In genomic region chr11:69892986-69893555, GRCh38 we compare ENCODE assay signal across 15 cellular contexts.
DNase-seq lines count a peak whose midpoint lies in the region; ATAC-seq and TF ChIP-seq lines count a peak whose summit lies in the region.
"Had no signal": no experiment of that assay in that cellular context is flagged by ENCODE, and none has a peak within 500 bp of the region (broad histone marks: within the 10 kb centered on the region; RNA-seq: fewer than 3 reads in every experiment).

No MANE protein-coding gene starts in this region.

- H3K9me2 ChIP-seq in GM23338 (ENCODE audit: insufficient read depth): no peaks in the 10 kb centered on the region
- no peaks in the 10 kb centered on the region for H3K9me2 ChIP-seq in SK-N-SH

- WGBS in SK-N-SH (ENCODE audit: low lambda C conversion rate): 32% methylated on average over 8 of the region's 11 CpGs
- 21% methylated on average over 5 of the region's 11 CpGs for WGBS in right lobe of liver (ENCODE audit: insufficient coverage, low coverage, low lambda C conversion rate, missing lambda C conversion rate)

- H3F3A ChIP-seq in GM23338 (replicated peaks; ENCODE audit: low read depth) (no peaks in the 10 kb centered on the region), SK-N-SH (replicated peaks; ENCODE audit: insufficient read depth) (no peaks in the 10 kb centered on the region)

- no peaks in the 10 kb centered on the region for H3K36me3 Mint-ChIP-seq in GM23338 (ENCODE audit: low read depth)

- POLR2A ChIA-PET in SK-N-SH (lab: Yijun Ruan, JAX): interaction anchor here (0.7 to 1.3 kb wide), 3 partner anchors 12 to 16 kb away, joined by 3 to 7 read pairs (median 5); no protein-coding TSS in a partner anchor

- DNase-seq in BE2C (peak; percentile 91), GM23338 (ENCODE audit: low spot score) (no peak), SK-N-SH (peak; percentile 88), right lobe of liver (peak in 2 of 3 donors; percentile 70 to 72), ureter (ENCODE audit: low spot score) (no peak), foreskin fibroblast (no peak)
- DNase-seq: activated naive CD4-positive, alpha-beta T cell; effector memory CD8-positive, alpha-beta T cell; foreskin keratinocyte; NCI-H2029; stimulated activated CD4-positive, alpha-beta T cell treated with anti-CD3 and anti-CD28 coated beads, Interleukin-12 subunit alpha, Interleukin-12 subunit beta, amount 100 ng/mL, for 4 hours; stimulated activated naive CD8-positive, alpha-beta T cell treated with anti-CD3 and anti-CD28 coated beads, Interleukin-15, amount 100 ng/mL, for 72 hours had no signal

- intact Hi-C loops in right lobe of liver (cut with DNase I): no loop called here

- TF ChIP-seq CTCF in BE2C (IDR thresholded peaks at IDR 0.05; ENCODE audit: low read depth, low read length) (no peak), GM23338 (conservative IDR thresholded peaks at IDR 0.05; ENCODE audit: low read depth in 2 of 2) (no peak), SK-N-SH (IDR thresholded peaks at IDR 0.05) (no peak), right lobe of liver (IDR thresholded peaks at IDR 0.05) (no peak), foreskin fibroblast (IDR thresholded peaks at IDR 0.05; ENCODE audit: low read depth, low read length) (no peak)

- H3K36me3 ChIP-seq in BE2C: no peaks in the 10 kb centered on the region
- H3K36me3 ChIP-seq in GM23338 (ENCODE audit: insufficient read depth): no peaks in the 10 kb centered on the region
- no peaks in the 10 kb centered on the region for H3K36me3 ChIP-seq in SK-N-SH (replicated peaks in 1 of 2; ENCODE audit: control insufficient read depth in 1 of 2, insufficient read depth in 2 of 2, low read length in 1 of 2)
- no peaks in the 10 kb centered on the region for H3K36me3 ChIP-seq in right lobe of liver

- H3K4me3 ChIP-seq in BE2C (ENCODE audit: low read depth, low read length): peak overlapping the region; percentile 37
- no peak overlapping the region for H3K4me3 ChIP-seq in GM23338
- no peak overlapping the region; a peak in 1 of 4 replicates for H3K4me3 ChIP-seq in SK-N-SH (ENCODE audit: low read depth in 2 of 2, low read length in 1 of 2)
- no peak overlapping the region for H3K4me3 ChIP-seq in right lobe of liver
- no peak overlapping the region for H3K4me3 ChIP-seq in foreskin fibroblast (ENCODE audit: low read depth in 1 of 2, low read length in 2 of 2)
- H3K4me3 ChIP-seq: GM12878 had no signal

- H3K9me3 ChIP-seq in BE2C: no peaks in the 10 kb centered on the region
- no peaks in the 10 kb centered on the region for H3K9me3 ChIP-seq in SK-N-SH
- H3K9me3 ChIP-seq in right lobe of liver: no peaks in the 10 kb centered on the region

- H3K27me3 ChIP-seq in BE2C (no peaks in the 10 kb centered on the region), GM23338 (ENCODE audit: insufficient read depth) (peaks cover 11% of the 10 kb centered on the region; the same call in 1 of the 2 replicates), SK-N-SH (ENCODE audit: insufficient read depth) (peaks cover 23% of the 10 kb centered on the region; the same call in 1 of the 2 replicates), right lobe of liver (no peaks in the 10 kb centered on the region)

- peak in 1 of 2 experiments; percentile 67; a peak in 1 of 4 replicates for TF ChIP-seq EP300 in SK-N-SH (IDR thresholded peaks at IDR 0.05; ENCODE audit: borderline replicate concordance in 1 of 2, low read depth in 1 of 2, low read length in 1 of 2)

- H3K4me2 ChIP-seq in GM23338: no peak overlapping the region; the same call in 1 of the 2 replicates
- H3K4me2 ChIP-seq in SK-N-SH: no peak overlapping the region

- no peaks in the 10 kb centered on the region for H4K20me1 ChIP-seq in GM23338 (replicated peaks; ENCODE audit: insufficient read depth)
- no peaks in the 10 kb centered on the region for H4K20me1 ChIP-seq in SK-N-SH (ENCODE audit: insufficient read depth)

- H3K27ac Mint-ChIP-seq in GM23338: no peak overlapping the region
- H3K27ac Mint-ChIP-seq: effector memory CD8-positive, alpha-beta T cell had no signal

- ATAC-seq in GM23338: no peak
- peak; percentile 29 to 60 (median 37) for ATAC-seq in right lobe of liver
- ATAC-seq in GM19351 (IDR thresholded peaks at IDR 0.05; ENCODE audit: unreplicated experiment): no peak
- no peak for ATAC-seq in GM19324 (IDR thresholded peaks at IDR 0.05; ENCODE audit: low FRiP score, unreplicated experiment)
- ATAC-seq: effector memory CD8-positive, alpha-beta T cell; foreskin keratinocyte; GM12878; stimulated activated naive CD8-positive, alpha-beta T cell treated with anti-CD3 and anti-CD28 coated beads, Interleukin-15, amount 100 ng/mL, for 72 hours had no signal

- CTCF ChIA-PET in SK-N-SH (lab: Yijun Ruan, JAX): interaction anchor here (0.9 to 13.3 kb wide), 13 partner anchors 10 to 791 kb away, joined by 3 to 249 read pairs (median 5); no protein-coding TSS in a partner anchor

- H3K4me3 Mint-ChIP-seq in GM23338: peak overlapping the region; percentile 55; the same call in 2 of the 3 replicates
- H3K4me3 Mint-ChIP-seq: effector memory CD8-positive, alpha-beta T cell; stimulated activated naive CD8-positive, alpha-beta T cell treated with anti-CD3 and anti-CD28 coated beads, Interleukin-15, amount 100 ng/mL, for 72 hours had no signal

- peaks cover 27% of the 10 kb centered on the region for H3K27me3 Mint-ChIP-seq in GM23338 (ENCODE audit: insufficient read depth, low read depth, poor library complexity)

- peaks cover 5% of the 10 kb centered on the region for H3K9me3 Mint-ChIP-seq in GM23338
- H3K9me3 Mint-ChIP-seq: effector memory CD8-positive, alpha-beta T cell; stimulated activated naive CD8-positive, alpha-beta T cell treated with anti-CD3 and anti-CD28 coated beads, Interleukin-15, amount 100 ng/mL, for 72 hours had no signal

- no peak overlapping the region for H3K9ac ChIP-seq in SK-N-SH

- H3K4me1 ChIP-seq in BE2C: peaks cover 46% of the 10 kb centered on the region
- peaks cover 8% of the 10 kb centered on the region for H3K4me1 ChIP-seq in GM23338 (ENCODE audit: insufficient read depth)
- peaks cover 0 to 35% of the 10 kb centered on the region in 2 experiments; a peak in 2 of 4 replicates for H3K4me1 ChIP-seq in SK-N-SH (ENCODE audit: control insufficient read depth in 1 of 2, insufficient read depth in 2 of 2, low read depth in 1 of 2, low read length in 1 of 2)
- peaks cover 0 to 30% (median 12%) of the 10 kb centered on the region in 4 donors for H3K4me1 ChIP-seq in right lobe of liver
- H3K4me1 ChIP-seq: foreskin keratinocyte had no signal

- H2AFZ ChIP-seq in GM23338 (peak overlapping the region; percentile 87), SK-N-SH (ENCODE audit: low read depth) (no peak overlapping the region)

- TF ChIP-seq RAD21 in SK-N-SH (IDR thresholded peaks at IDR 0.05; ENCODE audit: low read length): peak; percentile 12; the same call in 1 of the 2 replicates

- no peak for TF ChIP-seq POLR2A in right lobe of liver (IDR thresholded peaks at IDR 0.05)

- H3K27ac ChIP-seq in GM23338 (ENCODE audit: low read depth): no peak overlapping the region
- H3K27ac ChIP-seq in SK-N-SH (ENCODE audit: low read depth in 2 of 2, low read length in 1 of 2): peak overlapping the region in 1 of 2 experiments; percentile 98; a peak in 2 of 4 replicates
- no peak overlapping the region for H3K27ac ChIP-seq in right lobe of liver
- H3K27ac ChIP-seq: foreskin keratinocyte had no signal

- H3K79me2 ChIP-seq in GM23338 (replicated peaks; ENCODE audit: insufficient read depth) (no peaks in the 10 kb centered on the region), SK-N-SH (ENCODE audit: insufficient read depth) (no peaks in the 10 kb centered on the region)

- H3K4me1 Mint-ChIP-seq in GM23338: peaks cover 40% of the 10 kb centered on the region

TF ChIP-seq in GM23338, 12 proteins besides CTCF, POLR2A, EP300 and RAD21 (continues in another document):
- no peak for TF ChIP-seq EZH2 (IDR thresholded peaks at IDR 0.05; ENCODE audit: low read depth, unreplicated experiment)
- no peak for TF ChIP-seq POLR2AphosphoS5 (IDR thresholded peaks at IDR 0.05; ENCODE audit: low read depth)
- TF ChIP-seq EZH2phosphoT487 (IDR thresholded peaks at IDR 0.05; ENCODE audit: unreplicated experiment): no peak

TF ChIP-seq in SK-N-SH, 30 proteins besides CTCF, POLR2A, EP300 and RAD21:
- TF ChIP-seq FOXJ3 (CRISPR knock-in tag; IDR thresholded peaks at IDR 0.05) (peak; percentile 60), RCOR1 (IDR thresholded peaks at IDR 0.05; ENCODE audit: low read length) (peak; percentile 80), USF2 (IDR thresholded peaks at IDR 0.05; ENCODE audit: borderline replicate concordance, low read depth, low read length) (no peak), FOXM1 (IDR thresholded peaks at IDR 0.05; ENCODE audit: low read depth) (no peak), RXRA (IDR thresholded peaks at IDR 0.05; ENCODE audit: borderline replicate concordance, low read depth) (no peak), CHD2 (IDR thresholded peaks at IDR 0.05; ENCODE audit: low read length, partially characterized antibody) (peak; percentile 35), YY1 (IDR thresholded peaks at IDR 0.05; ENCODE audit: low read depth) (no peak), TAF1 (IDR thresholded peaks at IDR 0.05; ENCODE audit: borderline replicate concordance, low read depth, low read length) (no peak), MXI1 (IDR thresholded peaks at IDR 0.05; ENCODE audit: low read depth, low read length) (peak; percentile 89)
TF ChIP-seq in SK-N-SH: peak in this region for 4.

Comparison
In these comparisons a context has a peak if more than half of its experiments do, and no peak if none do; other contexts are left out.
1. DNase-seq: peak in BE2C (single experiment), SK-N-SH (single experiment) and right lobe of liver (2 of 3); none in GM23338 (single experiment), ureter (single experiment) and foreskin fibroblast (0 of 2).
2. ATAC-seq: peak in right lobe of liver (4 of 4); none in GM23338 (single experiment), GM19351 (single experiment) and GM19324 (single experiment).